ENCODE assay signal across 12 cellular contexts in the genomic region with DNA sequence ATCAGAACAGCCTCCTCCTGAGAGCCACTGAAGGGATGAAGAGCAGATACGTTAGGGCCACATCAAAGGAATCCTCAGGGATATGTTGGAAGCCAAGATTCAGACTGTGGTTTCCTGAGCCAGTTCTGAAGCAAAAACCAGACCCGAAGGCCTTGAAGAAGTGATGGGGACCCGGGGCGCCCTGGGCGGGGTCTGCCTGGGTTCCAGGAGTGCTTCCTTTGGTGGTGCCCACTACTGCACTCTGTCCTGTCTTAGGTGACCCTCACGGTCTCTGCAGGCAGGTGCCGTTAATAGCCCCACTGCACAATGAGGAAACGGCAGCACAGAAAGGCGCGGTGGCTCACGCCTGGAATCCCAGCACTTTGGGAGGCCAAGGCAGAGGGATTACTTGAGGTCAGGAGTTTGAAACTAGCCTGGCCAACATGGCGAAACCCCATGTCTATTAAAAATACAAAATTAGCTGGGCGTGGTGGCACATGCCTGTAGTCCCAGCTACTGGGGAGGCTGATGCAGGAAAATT. TPM values are rescaled to one million over a fixed set of nuclear protein-coding genes. Genes with fewer than 3 reads are reported as not detected.
DNase-seq lines count a peak whose midpoint lies in the region; ATAC-seq and TF ChIP-seq lines count a peak whose summit lies in the region.
"Had no signal": no experiment of that assay in that cellular context is flagged by ENCODE, and none has a peak within 500 bp of the region (broad histone marks: within the 10 kb centered on the region; RNA-seq: fewer than 3 reads in every experiment).

No MANE protein-coding gene starts in this region.

- no peaks in the 10 kb centered on the region for H4K20me1 ChIP-seq in OCI-LY3 (ENCODE audit: insufficient read depth, low read length)

- peak overlapping the region; percentile 72 for H3K4me2 ChIP-seq in OCI-LY3 (ENCODE audit: low read length)

- peaks cover 4% of the 10 kb centered on the region for H3K36me3 ChIP-seq in CD4-positive, alpha-beta memory T cell (ENCODE audit: insufficient read depth, low read length)
- peaks cover 8% of the 10 kb centered on the region for H3K36me3 ChIP-seq in OCI-LY3 (replicated peaks; ENCODE audit: low read depth, low read length)
- H3K36me3 ChIP-seq in rectal smooth muscle tissue (ENCODE audit: control insufficient read depth, insufficient read depth, low read length): peaks cover 14% of the 10 kb centered on the region

- no peaks in the 10 kb centered on the region for H3K9me3 ChIP-seq in CD4-positive, alpha-beta memory T cell (ENCODE audit: control insufficient read depth in 1 of 2, low read length in 2 of 2)
- no peaks in the 10 kb centered on the region for H3K9me3 ChIP-seq in OCI-LY3 (ENCODE audit: insufficient read depth, low read length)
- H3K9me3 ChIP-seq: HAP-1 had no signal

- peaks cover 58% of the 10 kb centered on the region for H3K4me1 ChIP-seq in CD4-positive, alpha-beta memory T cell (ENCODE audit: insufficient read depth, low read length)
- peaks cover 60% of the 10 kb centered on the region for H3K4me1 ChIP-seq in OCI-LY3 (ENCODE audit: low read length)
- peaks cover 27% of the 10 kb centered on the region for H3K4me1 ChIP-seq in rectal smooth muscle tissue (ENCODE audit: control insufficient read depth, insufficient read depth, low read length)
- H3K4me1 ChIP-seq: HAP-1 had no signal

- CTCF ChIA-PET in CD4-positive, alpha-beta memory T cell (lab: Charles Lee; ENCODE audit: partially characterized antibody): interaction anchor here (0.9 to 22.8 kb wide), 10 partner anchors 13 to 59 kb away, joined by 3 to 493 read pairs (median 6); partner anchors contain the start of genes GGA1, NOL12 and SH3BP1

- no peak for ATAC-seq in effector memory CD8-positive, alpha-beta T cell (replicated peaks)

- H3K4me3 ChIP-seq in CD4-positive, alpha-beta memory T cell (ENCODE audit: low read length in 2 of 2): no peak overlapping the region
- H3K4me3 ChIP-seq in OCI-LY3 (ENCODE audit: low read length) (peak overlapping the region; percentile 48), rectal smooth muscle tissue (ENCODE audit: low read length) (no peak overlapping the region)
- H3K4me3 ChIP-seq: HAP-1 had no signal

- intact Hi-C loops in CD4-positive, alpha-beta memory T cell (cut with micrococcal nuclease): loop anchor here (1.0 kb wide), 2 partner anchors 12 to 18 kb away; partner anchors contain the start of gene GGA1

- no peaks in the 10 kb centered on the region for H3K27me3 Mint-ChIP-seq in CD4-positive, alpha-beta memory T cell
- no peaks in the 10 kb centered on the region for H3K27me3 Mint-ChIP-seq in effector memory CD8-positive, alpha-beta T cell

- H3K4me3 Mint-ChIP-seq in CD4-positive, alpha-beta memory T cell: peak overlapping the region in 7 of 8 donors; percentile 59 to 78 (median 66)
- H3K4me3 Mint-ChIP-seq in effector memory CD8-positive, alpha-beta T cell: peak overlapping the region; percentile 76 to 79

- no peak overlapping the region for H2AFZ ChIP-seq in OCI-LY3 (ENCODE audit: low read depth, low read length)

- no peak for DNase-seq in CD4-positive, alpha-beta memory T cell
- no peak for DNase-seq in effector memory CD8-positive, alpha-beta T cell
- no peak for DNase-seq in hippocampal formation (lab: John Stamatoyannopoulos, UW)
- no peak for DNase-seq in anterior cingulate cortex (lab: John Stamatoyannopoulos, UW)
- DNase-seq in NCI-H2029 (lab: John Stamatoyannopoulos, UW): no peak
- no peak for DNase-seq in cerebellar cortex (ENCODE audit: low spot score)
- DNase-seq: NCI-H1105, posterior cingulate gyrus had no signal

- H3K9ac ChIP-seq in OCI-LY3 (ENCODE audit: low read length): peak overlapping the region; percentile 84
- H3K9ac ChIP-seq in rectal smooth muscle tissue (ENCODE audit: low read length): peak overlapping the region; percentile 12

- TF ChIP-seq CTCF in OCI-LY3 (IDR thresholded peaks at IDR 0.05; ENCODE audit: low read depth, low read length): no peak

- POLR2A ChIA-PET in CD4-positive, alpha-beta memory T cell (lab: Charles Lee; ENCODE audit: partially characterized antibody): interaction anchor here (0.9 to 12.8 kb wide), 13 partner anchors 9 to 60 kb away, joined by 3 to 247 read pairs (median 6); partner anchors contain the start of genes GGA1, LGALS1, NOL12 and PDXP

- H3K27ac Mint-ChIP-seq in CD4-positive, alpha-beta memory T cell: peak overlapping the region; percentile 84 to 94 (median 92)
- H3K27ac Mint-ChIP-seq in effector memory CD8-positive, alpha-beta T cell: peak overlapping the region; percentile 89 to 95

- H3K4me1 Mint-ChIP-seq in CD4-positive, alpha-beta memory T cell: peaks cover 22 to 65% (median 44%) of the 10 kb centered on the region in 4 donors
- H3K4me1 Mint-ChIP-seq in effector memory CD8-positive, alpha-beta T cell (ENCODE audit: low read depth in 2 of 2): peaks cover 43 to 45% of the 10 kb centered on the region in 2 donors

- no peaks in the 10 kb centered on the region for H3K9me3 Mint-ChIP-seq in CD4-positive, alpha-beta memory T cell
- no peaks in the 10 kb centered on the region for H3K9me3 Mint-ChIP-seq in effector memory CD8-positive, alpha-beta T cell

- H3K79me2 ChIP-seq in OCI-LY3 (ENCODE audit: low read length): no peaks in the 10 kb centered on the region; the same call in 1 of the 2 replicates

- H3K27ac ChIP-seq in CD4-positive, alpha-beta memory T cell (ENCODE audit: low read depth, low read length): peak overlapping the region; percentile 57
- H3K27ac ChIP-seq in OCI-LY3 (ENCODE audit: low read length): peak overlapping the region; percentile 95
- H3K27ac ChIP-seq in rectal smooth muscle tissue (ENCODE audit: low read depth, low read length): peak overlapping the region; percentile 95

- peaks cover 3 to 9% of the 10 kb centered on the region in 2 donors for H3K36me3 Mint-ChIP-seq in CD4-positive, alpha-beta memory T cell
- peaks cover 9% of the 10 kb centered on the region for H3K36me3 Mint-ChIP-seq in effector memory CD8-positive, alpha-beta T cell (ENCODE audit: insufficient read depth)

- no peaks in the 10 kb centered on the region for H3K27me3 ChIP-seq in CD4-positive, alpha-beta memory T cell (ENCODE audit: insufficient read depth, low read length)
- H3K27me3 ChIP-seq in OCI-LY3 (ENCODE audit: low read depth, low read length) (no peaks in the 10 kb centered on the region), rectal smooth muscle tissue (ENCODE audit: control insufficient read depth, insufficient read depth, low read length) (no peaks in the 10 kb centered on the region)

RNA-seq across cellular contexts. Expression of gene SH3BP1, which starts 12.9 kb away (rescaled TPM):
- total RNA-seq in CD4-positive, alpha-beta memory T cell: 10 to 100 TPM; 84.0 to 89.2 TPM
- polyA plus RNA-seq in CD4-positive, alpha-beta memory T cell: 10 to 100 TPM; 17.6 to 30.3 TPM

RNA-seq across cellular contexts. Expression of gene GGA1, which starts 18.0 kb away (rescaled TPM):
- 100 to 1,000 TPM; 108 to 109 TPM for total RNA-seq in CD4-positive, alpha-beta memory T cell
- 10 to 100 TPM; 16.3 to 26.7 TPM for polyA plus RNA-seq in CD4-positive, alpha-beta memory T cell

RNA-seq across cellular contexts. Expression of gene PDXP, which starts 31.9 kb away (rescaled TPM):
- total RNA-seq in CD4-positive, alpha-beta memory T cell: 1 to 10 TPM; 7.3 to 9.8 TPM
- polyA plus RNA-seq in CD4-positive, alpha-beta memory T cell: 1 to 10 TPM in 1 of 2 donors, under 1 TPM in 1; 0.38 to 7.1 TPM

RNA-seq across cellular contexts. Expression of gene LGALS2, which starts 46.7 kb away (rescaled TPM):
- 1 to 10 TPM in 1 of 2 experiments, not detected in 1; 1.0 TPM for total RNA-seq in CD4-positive, alpha-beta memory T cell
- polyA plus RNA-seq in CD4-positive, alpha-beta memory T cell: not detected
- total RNA-seq: Daoy had no signal

RNA-seq across cellular contexts. Expression of gene LGALS1, which starts 48.8 kb away (rescaled TPM):
- 10 to 100 TPM; 64.8 to 68.7 TPM for total RNA-seq in CD4-positive, alpha-beta memory T cell
- 100 to 1,000 TPM; 315 to 358 TPM for polyA plus RNA-seq in CD4-positive, alpha-beta memory T cell
